Comparison of ENCODE assay signal across 1 cellular context in the genomic region with DNA sequence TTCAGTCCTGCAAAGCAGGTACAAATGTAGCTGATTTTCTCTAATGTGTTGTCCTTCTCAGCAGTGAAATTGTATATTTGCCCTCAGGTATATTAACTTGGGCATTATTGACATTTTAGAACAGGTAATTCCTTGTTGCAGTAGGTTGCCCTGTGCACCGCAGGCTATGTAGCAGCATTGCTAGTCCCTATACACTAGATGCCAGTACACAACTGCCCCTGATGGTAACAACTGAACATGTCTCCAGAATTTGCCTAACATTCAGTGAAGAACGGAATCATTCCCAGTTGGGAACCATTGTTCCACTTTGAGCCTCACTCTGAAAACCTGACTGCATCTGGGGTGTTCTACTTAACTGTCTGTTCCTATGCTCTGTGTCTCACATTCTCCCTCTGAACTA.
TF ChIP-seq lines count a peak whose summit lies in the region.

No MANE protein-coding gene starts in this region.

TF ChIP-seq in GM12878, 131 proteins besides CTCF, POLR2A, EP300 and RAD21:
- TF ChIP-seq SUPT20H (IDR thresholded peaks at IDR 0.05; ENCODE audit: borderline replicate concordance, control insufficient read depth, low read depth, low read length), result no peak
- TF ChIP-seq, protein P1, sequence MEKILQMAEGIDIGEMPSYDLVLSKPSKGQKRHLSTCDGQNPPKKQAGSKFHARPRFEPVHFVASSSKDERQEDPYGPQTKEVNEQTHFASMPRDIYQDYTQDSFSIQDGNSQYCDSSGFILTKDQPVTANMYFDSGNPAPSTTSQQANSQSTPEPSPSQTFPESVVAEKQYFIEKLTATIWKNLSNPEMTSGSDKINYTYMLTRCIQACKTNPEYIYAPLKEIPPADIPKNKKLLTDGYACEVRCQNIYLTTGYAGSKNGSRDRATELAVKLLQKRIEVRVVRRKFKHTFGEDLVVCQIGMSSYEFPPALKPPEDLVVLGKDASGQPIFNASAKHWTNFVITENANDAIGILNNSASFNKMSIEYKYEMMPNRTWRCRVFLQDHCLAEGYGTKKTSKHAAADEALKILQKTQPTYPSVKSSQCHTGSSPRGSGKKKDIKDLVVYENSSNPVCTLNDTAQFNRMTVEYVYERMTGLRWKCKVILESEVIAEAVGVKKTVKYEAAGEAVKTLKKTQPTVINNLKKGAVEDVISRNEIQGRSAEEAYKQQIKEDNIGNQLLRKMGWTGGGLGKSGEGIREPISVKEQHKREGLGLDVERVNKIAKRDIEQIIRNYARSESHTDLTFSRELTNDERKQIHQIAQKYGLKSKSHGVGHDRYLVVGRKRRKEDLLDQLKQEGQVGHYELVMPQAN (conservative IDR thresholded peaks at IDR 0.05), result no peak
- TF ChIP-seq DPF2 (IDR thresholded peaks at IDR 0.05), result no peak
- no peak for TF ChIP-seq TARDBP (IDR thresholded peaks at IDR 0.05; ENCODE audit: borderline replicate concordance)
- no peak for TF ChIP-seq CBX5 (IDR thresholded peaks at IDR 0.05; ENCODE audit: low read depth)
- TF ChIP-seq, protein P2, sequence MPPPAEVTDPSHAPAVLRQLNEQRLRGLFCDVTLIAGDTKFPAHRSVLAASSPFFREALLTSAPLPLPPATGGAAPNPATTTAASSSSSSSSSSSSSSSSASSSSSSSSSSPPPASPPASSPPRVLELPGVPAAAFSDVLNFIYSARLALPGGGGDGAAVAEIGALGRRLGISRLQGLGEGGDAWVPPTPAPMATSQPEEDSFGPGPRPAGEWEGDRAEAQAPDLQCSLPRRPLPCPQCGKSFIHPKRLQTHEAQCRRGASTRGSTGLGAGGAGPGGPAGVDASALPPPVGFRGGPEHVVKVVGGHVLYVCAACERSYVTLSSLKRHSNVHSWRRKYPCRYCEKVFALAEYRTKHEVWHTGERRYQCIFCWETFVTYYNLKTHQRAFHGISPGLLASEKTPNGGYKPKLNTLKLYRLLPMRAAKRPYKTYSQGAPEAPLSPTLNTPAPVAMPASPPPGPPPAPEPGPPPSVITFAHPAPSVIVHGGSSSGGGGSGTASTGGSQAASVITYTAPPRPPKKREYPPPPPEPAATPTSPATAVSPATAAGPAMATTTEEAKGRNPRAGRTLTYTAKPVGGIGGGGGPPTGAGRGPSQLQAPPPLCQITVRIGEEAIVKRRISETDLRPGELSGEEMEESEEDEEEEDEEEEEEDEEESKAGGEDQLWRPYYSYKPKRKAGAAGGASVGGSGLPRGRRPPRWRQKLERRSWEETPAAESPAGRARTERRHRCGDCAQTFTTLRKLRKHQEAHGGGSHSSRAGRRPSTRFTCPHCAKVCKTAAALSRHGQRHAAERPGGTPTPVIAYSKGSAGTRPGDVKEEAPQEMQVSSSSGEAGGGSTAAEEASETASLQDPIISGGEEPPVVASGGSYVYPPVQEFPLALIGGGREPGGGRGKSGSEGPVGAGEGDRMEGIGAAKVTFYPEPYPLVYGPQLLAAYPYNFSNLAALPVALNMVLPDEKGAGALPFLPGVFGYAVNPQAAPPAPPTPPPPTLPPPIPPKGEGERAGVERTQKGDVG (CRISPR knock-in tag; IDR thresholded peaks at IDR 0.05), result no peak
- TF ChIP-seq, protein P3, sequence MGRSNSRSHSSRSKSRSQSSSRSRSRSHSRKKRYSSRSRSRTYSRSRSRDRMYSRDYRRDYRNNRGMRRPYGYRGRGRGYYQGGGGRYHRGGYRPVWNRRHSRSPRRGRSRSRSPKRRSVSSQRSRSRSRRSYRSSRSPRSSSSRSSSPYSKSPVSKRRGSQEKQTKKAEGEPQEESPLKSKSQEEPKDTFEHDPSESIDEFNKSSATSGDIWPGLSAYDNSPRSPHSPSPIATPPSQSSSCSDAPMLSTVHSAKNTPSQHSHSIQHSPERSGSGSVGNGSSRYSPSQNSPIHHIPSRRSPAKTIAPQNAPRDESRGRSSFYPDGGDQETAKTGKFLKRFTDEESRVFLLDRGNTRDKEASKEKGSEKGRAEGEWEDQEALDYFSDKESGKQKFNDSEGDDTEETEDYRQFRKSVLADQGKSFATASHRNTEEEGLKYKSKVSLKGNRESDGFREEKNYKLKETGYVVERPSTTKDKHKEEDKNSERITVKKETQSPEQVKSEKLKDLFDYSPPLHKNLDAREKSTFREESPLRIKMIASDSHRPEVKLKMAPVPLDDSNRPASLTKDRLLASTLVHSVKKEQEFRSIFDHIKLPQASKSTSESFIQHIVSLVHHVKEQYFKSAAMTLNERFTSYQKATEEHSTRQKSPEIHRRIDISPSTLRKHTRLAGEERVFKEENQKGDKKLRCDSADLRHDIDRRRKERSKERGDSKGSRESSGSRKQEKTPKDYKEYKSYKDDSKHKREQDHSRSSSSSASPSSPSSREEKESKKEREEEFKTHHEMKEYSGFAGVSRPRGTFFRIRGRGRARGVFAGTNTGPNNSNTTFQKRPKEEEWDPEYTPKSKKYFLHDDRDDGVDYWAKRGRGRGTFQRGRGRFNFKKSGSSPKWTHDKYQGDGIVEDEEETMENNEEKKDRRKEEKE (IDR thresholded peaks at IDR 0.05), result no peak
TF ChIP-seq in GM12878: peak in this region for 0.
